ENCODE assay signal across 22 cellular contexts in genomic region chr15:68017221-68017620, GRCh38. TPM values are rescaled to one million over a fixed set of nuclear protein-coding genes. Genes with fewer than 3 reads are reported as not detected.
DNase-seq lines count a peak whose midpoint lies in the region; ATAC-seq, FAIRE-seq and TF ChIP-seq lines count a peak whose summit lies in the region.
"Had no signal": no experiment of that assay in that cellular context is flagged by ENCODE, and none has a peak within 500 bp of the region (broad histone marks: within the 10 kb centered on the region; RNA-seq: fewer than 3 reads in every experiment).

No MANE protein-coding gene starts in this region.

- no peaks in the 10 kb centered on the region for H3K36me3 ChIP-seq in mammary epithelial cell (ENCODE audit: insufficient read depth, low read length)
- H3K36me3 ChIP-seq in pancreas = no peaks in the 10 kb centered on the region

- H3K4me2 ChIP-seq in mammary epithelial cell (ENCODE audit: insufficient read depth, low read depth, low read length) = no peak overlapping the region
- H3K4me2 ChIP-seq: GM23338 had no signal

- no peak overlapping the region for H3K27ac ChIP-seq in mammary epithelial cell (ENCODE audit: insufficient read depth, low read depth, low read length)
- no peak overlapping the region for H3K27ac ChIP-seq in foreskin keratinocyte
- peak overlapping the region in 2 of 4 donors; percentile 10 to 17 for H3K27ac ChIP-seq in pancreas
- H3K27ac ChIP-seq: 22Rv1, HL-60 had no signal

- intact Hi-C loops in mammary epithelial cell (cut with micrococcal nuclease) (no loop called here), MCF 10A (cut with micrococcal nuclease) (no loop called here), pancreas (cut with DNase I) (no loop called here)

- 54% methylated on average over 5 of the region's 5 CpGs for WGBS in mammary epithelial cell (ENCODE audit: low coverage, missing lambda C conversion rate)
- WGBS in pancreas, 2 donors = 62 to 63% methylated on average over 5 of the region's 5 CpGs

- no peaks in the 10 kb centered on the region for H3K9me3 Mint-ChIP-seq in MCF 10A (ENCODE audit: unreplicated experiment)
- H3K9me3 Mint-ChIP-seq: CD4-positive, alpha-beta memory T cell; GM23338 had no signal

- H3K4me1 ChIP-seq in mammary epithelial cell (ENCODE audit: insufficient read depth, low read length) (peaks cover 14% of the 10 kb centered on the region), foreskin keratinocyte (peaks cover 8% of the 10 kb centered on the region), pancreas (no peaks in the 10 kb centered on the region)

- dilution Hi-C loops in mammary epithelial cell (cut with HindIII; ENCODE audit: low sequenced_read_pairs) = no loop called here

- DNase-seq in mammary epithelial cell (peak; percentile 56), MCF 10A (ENCODE audit: unreplicated experiment) (no peak), foreskin keratinocyte (peak; percentile 51 to 89), pancreas (no peak), D721Med (ENCODE audit: insufficient read length, low spot score) (no peak), retina (no peak), ACHN (no peak), T-helper 17 cell (no peak)
- DNase-seq: CD4-positive, alpha-beta memory T cell; DMS79 treated with DMSO at 0.1 percent for 48 hours; GF-D8; NCI-H1048; NCI-H1436 treated with DMSO at 0.1 percent for 48 hours; NCI-H2029 treated with DMSO at 0.1 percent for 48 hours; NCI-H510A treated with DMSO at 0.1 percent for 48 hours; NCI-H82 had no signal

- POLR2A ChIA-PET in MCF 10A (lab: Yijun Ruan, JAX) = interaction anchor here (1.0 kb wide), 1 partner anchor 13 kb away, joined by 3 read pairs; no protein-coding TSS in a partner anchor

- BruUV-seq in mammary epithelial cell (replicated peaks; lab: Mats Ljungman, UMichigan) (no TSS peak), MCF 10A (replicated peaks; lab: Mats Ljungman, UMichigan) (no TSS peak)

- ATAC-seq in foreskin keratinocyte = peak; percentile 14
- peak in 3 of 4 donors; percentile 45 to 74 (median 57) for ATAC-seq in pancreas
- no peak for ATAC-seq in T-helper 17 cell
- ATAC-seq: GM23338, HCT116, K562 had no signal

- no peaks in the 10 kb centered on the region for H3K27me3 Mint-ChIP-seq in MCF 10A (ENCODE audit: insufficient read depth, unreplicated experiment)
- H3K27me3 Mint-ChIP-seq in T-helper 17 cell = peaks cover 20% of the 10 kb centered on the region

- H3K27me3 ChIP-seq in mammary epithelial cell (ENCODE audit: insufficient read depth, low read length) (no peaks in the 10 kb centered on the region), foreskin keratinocyte (no peaks in the 10 kb centered on the region), pancreas (no peaks in the 10 kb centered on the region)

- H2AFZ ChIP-seq in mammary epithelial cell (ENCODE audit: low read depth, low read length) = no peak overlapping the region
- H2AFZ ChIP-seq: GM23338 had no signal

- peaks cover 25% of the 10 kb centered on the region for H3K4me1 Mint-ChIP-seq in MCF 10A (ENCODE audit: insufficient read depth, unreplicated experiment)
- peaks cover 2% of the 10 kb centered on the region for H3K4me1 Mint-ChIP-seq in T-helper 17 cell
- H3K4me1 Mint-ChIP-seq: CD4-positive, alpha-beta memory T cell; GM23338 had no signal

- H3K4me3 Mint-ChIP-seq in MCF 10A (ENCODE audit: unreplicated experiment) = no peak overlapping the region
- H3K4me3 Mint-ChIP-seq in T-helper 17 cell = no peak overlapping the region
- H3K4me3 Mint-ChIP-seq: CD4-positive, alpha-beta memory T cell; GM23338 had no signal

- no peaks in the 10 kb centered on the region for H4K20me1 ChIP-seq in mammary epithelial cell (ENCODE audit: insufficient read depth, low read length)

- H3K4me3 ChIP-seq in mammary epithelial cell (replicated peaks in 1 of 3; ENCODE audit: insufficient read depth in 1 of 3, low read depth in 2 of 3, low read length in 3 of 3) (no peak overlapping the region), pancreas (no peak overlapping the region)
- H3K4me3 ChIP-seq: GM23338, K562 had no signal

- no peaks in the 10 kb centered on the region for H3K36me3 Mint-ChIP-seq in MCF 10A (ENCODE audit: insufficient read depth, unreplicated experiment)
- no peaks in the 10 kb centered on the region for H3K36me3 Mint-ChIP-seq in T-helper 17 cell (ENCODE audit: low read depth)
- H3K36me3 Mint-ChIP-seq: CD4-positive, alpha-beta memory T cell had no signal

- no peak for TF ChIP-seq CTCF in mammary epithelial cell (conservative IDR thresholded peaks at IDR 0.05 in 1 of 2, IDR thresholded peaks at IDR 0.05 in 1 of 2; ENCODE audit: extremely low read depth in 1 of 2, insufficient read depth in 1 of 2, low read depth in 1 of 2, low read length in 2 of 2)
- no peak for TF ChIP-seq CTCF in MCF 10A (IDR thresholded peaks at IDR 0.05; ENCODE audit: unreplicated experiment)
- no peak for TF ChIP-seq CTCF in foreskin keratinocyte (conservative IDR thresholded peaks at IDR 0.05)
- no peak for TF ChIP-seq CTCF in pancreas (IDR thresholded peaks at IDR 0.05)
- TF ChIP-seq CTCF in D721Med (IDR thresholded peaks at IDR 0.05; ENCODE audit: insufficient read depth, missing control alignments) = no peak

- H3K27ac Mint-ChIP-seq in MCF 10A (ENCODE audit: low read depth, unreplicated experiment) = no peak overlapping the region
- no peak overlapping the region for H3K27ac Mint-ChIP-seq in T-helper 17 cell
- H3K27ac Mint-ChIP-seq: CD4-positive, alpha-beta memory T cell; GM23338 had no signal

- H3K9ac ChIP-seq in mammary epithelial cell (ENCODE audit: insufficient read depth, low read length) = no peak overlapping the region

- H3K9me3 ChIP-seq in mammary epithelial cell (replicated peaks; ENCODE audit: insufficient read depth, low read length) (no peaks in the 10 kb centered on the region), pancreas (no peaks in the 10 kb centered on the region), T-helper 17 cell (ENCODE audit: control insufficient read depth, low read length, poor library complexity, severe bottlenecking) (no peaks in the 10 kb centered on the region)

- CTCF ChIA-PET in mammary epithelial cell (lab: Charles Lee; ENCODE audit: low non-redundant PET) = no interaction called here
- CTCF ChIA-PET in MCF 10A (lab: Yijun Ruan, JAX) = interaction anchor here (0.7 to 1.0 kb wide), 2 partner anchors 39 to 67 kb away, joined by 3 to 4 read pairs; no protein-coding TSS in a partner anchor

- FAIRE-seq in pancreas (lab: Jason Lieb, UNC) (no peak), D721Med (lab: Jason Lieb, UNC) (no peak)
- FAIRE-seq: GM12892, K562 had no signal

- in situ Hi-C loops in mammary epithelial cell (cut with MboI; ENCODE audit: low sequenced_read_pairs in 2 of 2) = no loop called here
- in situ Hi-C loops in ACHN (cut with HindIII; ENCODE audit: low pct_ligation_motif_present, low pct_unique_long_range_greater_than_20kb, low sequenced_read_pairs) = no loop called here

- no peaks in the 10 kb centered on the region for H3K79me2 ChIP-seq in mammary epithelial cell (ENCODE audit: insufficient read depth, low read length)

RNA-seq across cellular contexts. Expression of gene PIAS1, which starts 36.9 kb away (rescaled TPM):
- total RNA-seq in mammary epithelial cell (10 to 100 TPM; 30.2 to 31.0 TPM), MCF 10A (2022) (32.9 and 36.8 TPM in 2 replicates), foreskin keratinocyte (19.4 and 23.0 TPM in 2 replicates), pancreas (10 to 100 TPM; 10.6 to 27.5 (median 17.6) TPM), T-helper 17 cell (10 to 100 TPM; 76.7 to 81.9 TPM)
- polyA plus RNA-seq in mammary epithelial cell (39.6 TPM), foreskin keratinocyte (8.1 and 8.5 TPM in 2 replicates), pancreas (10 to 100 TPM; 14.4 to 29.0 TPM)
- 54.6 TPM for polyA minus RNA-seq in mammary epithelial cell

Comparison
In these comparisons a context has a peak if more than half of its experiments do, and no peak if none do; other contexts are left out.
1. DNase-seq: peak in mammary epithelial cell (single experiment) and foreskin keratinocyte (2 of 2); none in MCF 10A (single experiment), pancreas (0 of 6), D721Med (single experiment), retina (single experiment), ACHN (single experiment) and T-helper 17 cell (0 of 3).